ENCODE assay signal across 18 cellular contexts in genomic region chr20:11373391-11373790, GRCh38.
DNase-seq lines count a peak whose midpoint lies in the region; ATAC-seq and TF ChIP-seq lines count a peak whose summit lies in the region.
"Had no signal": no experiment of that assay in that cellular context is flagged by ENCODE, and none has a peak within 500 bp of the region (broad histone marks: within the 10 kb centered on the region; RNA-seq: fewer than 3 reads in every experiment).

No MANE protein-coding gene starts in this region.

- no peak overlapping the region for H2AFZ ChIP-seq in hepatocyte

- no peak overlapping the region for H3K4me3 ChIP-seq in left ventricle myocardium inferior
- no peak overlapping the region for H3K4me3 ChIP-seq in hepatocyte
- H3K4me3 ChIP-seq: neural progenitor cell, skin epidermis had no signal

- TF ChIP-seq CTCF in left ventricle myocardium inferior (IDR thresholded peaks at IDR 0.05; ENCODE audit: borderline replicate concordance) (no peak), hepatocyte (IDR thresholded peaks at IDR 0.05; ENCODE audit: poor library complexity) (no peak)

- no peaks in the 10 kb centered on the region for H3K9me3 ChIP-seq in left ventricle myocardium inferior (replicated peaks)
- H3K9me3 ChIP-seq in hepatocyte (ENCODE audit: low read depth): no peaks in the 10 kb centered on the region

- 87% methylated on average over 1 of the region's 1 CpG for WGBS in hepatocyte (ENCODE audit: low lambda C conversion rate, missing lambda C conversion rate)

- H3K4me2 ChIP-seq in hepatocyte: no peak overlapping the region
- H3K4me2 ChIP-seq: neural progenitor cell had no signal

- H4K20me1 ChIP-seq in hepatocyte (ENCODE audit: insufficient read depth, poor library complexity, severe bottlenecking): no peaks in the 10 kb centered on the region

- no peaks in the 10 kb centered on the region for H3K79me2 ChIP-seq in hepatocyte

- ATAC-seq in left cardiac atrium (peak; percentile 15 to 23), GM21825 (IDR thresholded peaks at IDR 0.05; ENCODE audit: unreplicated experiment) (no peak), HG03457 (IDR thresholded peaks at IDR 0.05; ENCODE audit: unreplicated experiment) (no peak)
- ATAC-seq: HepG2, T-helper 17 cell had no signal

- H3K9me2 ChIP-seq in hepatocyte (replicated peaks; ENCODE audit: insufficient read depth): no peaks in the 10 kb centered on the region

- DNase-seq in left cardiac atrium: peak; percentile 30
- no peak for DNase-seq in left ventricle myocardium inferior
- DNase-seq in OCI-M1 (lab: John Stamatoyannopoulos, UW): peak; percentile 41
- DNase-seq in hepatocyte (ENCODE audit: low spot score): peak; percentile 16
- DNase-seq in ureter (ENCODE audit: low spot score): no peak
- DNase-seq in NCI-H2107 (lab: John Stamatoyannopoulos, UW): no peak
- DNase-seq: activated CD4-positive, alpha-beta T cell treated with anti-CD3 and anti-CD28 coated beads for 4 hours; activated naive CD4-positive, alpha-beta T cell treated with anti-CD3 and anti-CD28 coated beads, Interleukin-2, amount 50 U/mL, for 16 hours; effector memory CD4-positive, alpha-beta T cell; GOT3; NCI-H82; stimulated activated naive CD4-positive, alpha-beta T cell; T-helper 17 cell had no signal

- intact Hi-C loops in left cardiac atrium (cut with DNase I) (no loop called here), left ventricle myocardium inferior (cut with micrococcal nuclease) (no loop called here)

- H3K4me1 ChIP-seq in left ventricle myocardium inferior: no peaks in the 10 kb centered on the region
- peaks cover 10% of the 10 kb centered on the region for H3K4me1 ChIP-seq in hepatocyte (ENCODE audit: insufficient read depth)

- no peaks in the 10 kb centered on the region for H3K36me3 ChIP-seq in left ventricle myocardium inferior
- H3K36me3 ChIP-seq in hepatocyte (replicated peaks; ENCODE audit: insufficient read depth, low read depth): no peaks in the 10 kb centered on the region
- H3K36me3 ChIP-seq: neural progenitor cell had no signal

- peaks cover 5% of the 10 kb centered on the region for H3K27me3 ChIP-seq in left ventricle myocardium inferior (ENCODE audit: low read depth)
- no peaks in the 10 kb centered on the region for H3K27me3 ChIP-seq in hepatocyte
- H3K27me3 ChIP-seq: neural progenitor cell had no signal

- H3K27ac ChIP-seq in left ventricle myocardium inferior (replicated peaks) (no peak overlapping the region), hepatocyte (no peak overlapping the region)
- H3K27ac ChIP-seq: neural progenitor cell had no signal

Comparison
In these comparisons a context has a peak if more than half of its experiments do, and no peak if none do; other contexts are left out.
1. DNase-seq: peak in left cardiac atrium (single experiment), OCI-M1 (single experiment) and hepatocyte (single experiment); none in left ventricle myocardium inferior (single experiment), ureter (single experiment) and NCI-H2107 (single experiment).
2. ATAC-seq: peak in left cardiac atrium (2 of 2); none in GM21825 (single experiment) and HG03457 (single experiment).